Comparison of ENCODE assay signal across 10 cellular contexts in genomic region chr12:4579305-4580097, GRCh38. TPM values are rescaled to one million over a fixed set of nuclear protein-coding genes. Genes with fewer than 3 reads are reported as not detected.
A peak's percentile ranks its signal among the peaks of the same experiment; 100 is the strongest.
DNase-seq lines count a peak whose midpoint lies in the region; ATAC-seq and TF ChIP-seq lines count a peak whose summit lies in the region.
"Had no signal": no experiment of that assay in that cellular context is flagged by ENCODE, and none has a peak within 500 bp of the region (broad histone marks: within the 10 kb centered on the region; RNA-seq: fewer than 3 reads in every experiment).

No MANE protein-coding gene starts in this region.

- DNase-seq in DMS53 treated with DMSO at 0.1 percent for 48 hours (lab: John Stamatoyannopoulos, UW; ENCODE audit: unreplicated experiment): peak; percentile 78
- peak; percentile 91 for DNase-seq in Karpas-422
- no peak for DNase-seq in activated B cell treated with CpG ODN at 0.5 μM for 24 hours
- DNase-seq in right lobe of liver: no peak
- DNase-seq: aorta, right cardiac atrium had no signal

- H3K27me3 ChIP-seq in Karpas-422 (ENCODE audit: low read length) (no peaks in the 10 kb centered on the region), right lobe of liver (no peaks in the 10 kb centered on the region)

- peak overlapping the region; percentile 85 for H3K4me2 ChIP-seq in Karpas-422 (ENCODE audit: low read depth, low read length, poor library complexity, severe bottlenecking)

- H4K20me1 ChIP-seq in Karpas-422 (ENCODE audit: insufficient read depth, low read depth, low read length): no peaks in the 10 kb centered on the region

- peaks cover 11% of the 10 kb centered on the region for H3K4me1 Mint-ChIP-seq in activated B cell treated with CpG ODN at 0.5 μM for 24 hours

- H3K27ac ChIP-seq in Karpas-422 (ENCODE audit: low read length) (peak overlapping the region; percentile 84), right lobe of liver (no peak overlapping the region)

- no peak for TF ChIP-seq CTCF in activated B cell treated with CpG ODN at 0.5 μM for 24 hours (IDR thresholded peaks at IDR 0.05)
- TF ChIP-seq CTCF in right lobe of liver (IDR thresholded peaks at IDR 0.05): peak; percentile 11 to 34 (median 20)

- ATAC-seq in activated B cell treated with CpG ODN at 0.5 μM for 24 hours (ENCODE audit: low read depth): peak; percentile 56
- ATAC-seq in right lobe of liver: peak; percentile 74 to 91 (median 87)
- no peak for ATAC-seq in HG02870 (IDR thresholded peaks at IDR 0.05; ENCODE audit: unreplicated experiment)
- ATAC-seq in HG03135 (IDR thresholded peaks at IDR 0.05; ENCODE audit: unreplicated experiment): no peak
- ATAC-seq in GM19467 (IDR thresholded peaks at IDR 0.05; ENCODE audit: unreplicated experiment): no peak
- ATAC-seq in HG03108 (IDR thresholded peaks at IDR 0.05; ENCODE audit: unreplicated experiment): no peak

- peak overlapping the region; percentile 51 for H3K9ac ChIP-seq in Karpas-422 (ENCODE audit: low read length)

- no peak for TF ChIP-seq POLR2A in right lobe of liver (IDR thresholded peaks at IDR 0.05)

- 0 out of 2 replicates have a peak overlapping the region, but pooled peaks have one; percentile 10 for H2AFZ ChIP-seq in Karpas-422 (ENCODE audit: low read length)

- H3K79me2 ChIP-seq in Karpas-422 (ENCODE audit: low read length): no peaks in the 10 kb centered on the region

- H3K27me3 Mint-ChIP-seq in activated B cell treated with CpG ODN at 0.5 μM for 24 hours: no peaks in the 10 kb centered on the region

- H3K9me3 Mint-ChIP-seq in activated B cell treated with CpG ODN at 0.5 μM for 24 hours: no peaks in the 10 kb centered on the region

- no peak overlapping the region for H3K4me3 Mint-ChIP-seq in activated B cell treated with CpG ODN at 0.5 μM for 24 hours

- CTCF ChIA-PET in activated B cell treated with CpG ODN at 0.5 μM for 24 hours (lab: Charles Lee): interaction anchor here (1.3 to 1.6 kb wide), 2 partner anchors 178 to 180 kb away, joined by 3 to 25 read pairs; no protein-coding TSS in a partner anchor

- H3K36me3 ChIP-seq in Karpas-422 (ENCODE audit: insufficient read depth, low read length) (no peaks in the 10 kb centered on the region), right lobe of liver (no peaks in the 10 kb centered on the region)

- H3K36me3 Mint-ChIP-seq in activated B cell treated with CpG ODN at 0.5 μM for 24 hours (ENCODE audit: low read depth): no peaks in the 10 kb centered on the region

- POLR2A ChIA-PET in activated B cell treated with CpG ODN at 0.5 μM for 24 hours (lab: Charles Lee): no interaction called here

- H3K9me3 ChIP-seq in Karpas-422 (ENCODE audit: low read length) (no peaks in the 10 kb centered on the region), right lobe of liver (no peaks in the 10 kb centered on the region)

- H3K4me1 ChIP-seq in Karpas-422 (ENCODE audit: low read length) (peaks cover 55% of the 10 kb centered on the region), right lobe of liver (no peaks in the 10 kb centered on the region)

- H3K4me3 ChIP-seq in Karpas-422 (ENCODE audit: low read length) (peak overlapping the region; percentile 60), right lobe of liver (no peak overlapping the region)

- WGBS in right lobe of liver (ENCODE audit: insufficient coverage, low coverage, low lambda C conversion rate, missing lambda C conversion rate): 27% methylated on average over 8 of the region's 8 CpGs

- H3K9me2 ChIP-seq in Karpas-422 (replicated peaks; ENCODE audit: insufficient read depth, low read length): no peaks in the 10 kb centered on the region

- H3K27ac Mint-ChIP-seq in activated B cell treated with CpG ODN at 0.5 μM for 24 hours: no peak overlapping the region

- intact Hi-C loops in activated B cell treated with CpG ODN at 0.5 μM for 24 hours (cut with micrococcal nuclease): loop anchor here (1.0 kb wide), 1 partner anchor 179 kb away; no protein-coding TSS in a partner anchor
- intact Hi-C loops in right lobe of liver (cut with DNase I): loop anchor here in 1 of 2 donors (10.0 kb wide), 1 partner anchor 175 kb away; no protein-coding TSS in a partner anchor

RNA-seq across cellular contexts. Expression of gene DYRK4, which starts 17.5 kb away (rescaled TPM):
- 27.2 and 44.9 TPM in 2 replicates for total RNA-seq in Karpas-422 (2014; rRNA removed; shearing (Covaris generic); ENCODE audit: low replicate concordance)
- 19.0 and 22.1 TPM in 2 replicates for total RNA-seq in activated B cell treated with CpG ODN at 0.5 μM for 24 hours
- total RNA-seq in right lobe of liver: 10 to 100 TPM in 4 of 6 experiments, 1 to 10 TPM in 2; 8.9 to 16.7 (median 10.6) TPM

RNA-seq across cellular contexts. Expression of gene RAD51AP1, which starts 40.8 kb away (rescaled TPM):
- total RNA-seq in Karpas-422 (2014; rRNA removed; shearing (Covaris generic); ENCODE audit: low replicate concordance): 14.1 and 39.2 TPM in 2 replicates
- total RNA-seq in activated B cell treated with CpG ODN at 0.5 μM for 24 hours (5.6 and 5.9 TPM in 2 replicates), right lobe of liver (1 to 10 TPM in 3 of 6 experiments, under 1 TPM in 3; 0.56 to 5.1 (median 1.3) TPM)

Comparison
In these comparisons a context has a peak if more than half of its experiments do, and no peak if none do; other contexts are left out.
1. DNase-seq: peak in DMS53 treated with DMSO at 0.1 percent for 48 hours (single experiment) and Karpas-422 (single experiment); none in activated B cell treated with CpG ODN at 0.5 μM for 24 hours (single experiment) and right lobe of liver (0 of 3).
2. ATAC-seq: peak in activated B cell treated with CpG ODN at 0.5 μM for 24 hours (single experiment) and right lobe of liver (4 of 4); none in HG02870 (single experiment), HG03135 (single experiment), GM19467 (single experiment) and HG03108 (single experiment).